Comparison of ENCODE assay signal across 8 cellular contexts in the genomic region with DNA sequence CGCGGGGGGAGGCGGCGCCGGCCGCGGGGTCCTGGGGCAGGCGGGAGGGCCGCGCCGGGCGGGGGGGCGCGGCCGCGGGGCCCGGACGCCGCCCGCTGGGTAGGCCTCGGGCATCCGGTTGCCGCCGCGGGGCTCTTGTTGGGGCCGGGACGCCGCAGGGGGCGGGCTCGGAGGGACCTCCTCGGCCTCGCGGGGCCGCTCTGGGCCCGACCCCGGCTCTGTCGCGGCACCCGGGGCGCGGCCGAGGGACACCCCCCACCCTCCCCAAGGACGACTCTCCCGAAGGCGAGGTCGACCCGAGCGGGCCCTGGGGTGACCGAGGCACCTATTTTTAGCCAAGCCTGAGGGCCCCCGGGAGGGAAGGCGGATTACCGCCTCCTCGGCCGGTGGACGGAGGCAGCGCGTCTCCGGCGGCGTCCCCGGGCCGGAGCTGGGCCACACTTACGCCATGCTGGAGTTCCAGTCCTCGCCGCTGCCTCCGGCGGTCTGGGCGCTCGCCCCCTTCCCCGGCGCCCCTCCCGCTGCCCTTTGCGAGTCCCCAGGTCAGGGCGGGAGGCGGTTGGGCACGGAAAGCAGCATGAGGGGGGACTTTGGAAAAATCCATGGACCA. TPM values are rescaled to one million over a fixed set of nuclear protein-coding genes. Genes with fewer than 3 reads are reported as not detected.
DNase-seq lines count a peak whose midpoint lies in the region; ATAC-seq and TF ChIP-seq lines count a peak whose summit lies in the region.

No MANE protein-coding gene starts in this region.

- no peak for TF ChIP-seq CTCF in DOHH2 (IDR thresholded peaks at IDR 0.05; ENCODE audit: low read depth, low read length, poor library complexity, severe bottlenecking)
- TF ChIP-seq CTCF in activated CD8-positive, alpha-beta T cell treated with anti-CD3 and anti-CD28 coated beads for 36 hours (IDR thresholded peaks at IDR 0.05): no peak

- H3F3A ChIP-seq in DOHH2 (ENCODE audit: control insufficient read depth, insufficient read depth): peaks cover 19% of the 10 kb centered on the region

- H3K9me2 ChIP-seq in DOHH2 (replicated peaks; ENCODE audit: control insufficient read depth, low read length): no peaks in the 10 kb centered on the region

- H4K20me1 ChIP-seq in DOHH2 (ENCODE audit: control insufficient read depth, insufficient read depth, low read depth, low read length): peaks cover 16% of the 10 kb centered on the region

- H3K27ac ChIP-seq in DOHH2 (ENCODE audit: low read depth, low read length): peak overlapping the region; percentile 75

- peak; percentile 45 for ATAC-seq in GM21529 (IDR thresholded peaks at IDR 0.05; ENCODE audit: unreplicated experiment)
- peak; percentile 55 for ATAC-seq in activated CD8-positive, alpha-beta T cell treated with anti-CD3 and anti-CD28 coated beads for 36 hours

- peak overlapping the region; percentile 91 for H3K4me2 ChIP-seq in DOHH2 (ENCODE audit: low read length)

- CTCF ChIA-PET in activated CD8-positive, alpha-beta T cell treated with anti-CD3 and anti-CD28 coated beads for 36 hours (lab: Charles Lee): interaction anchor here (0.9 to 1.2 kb wide), 2 partner anchors 83 to 134 kb away, joined by 4 to 5 read pairs; no protein-coding TSS in a partner anchor

- H3K9me3 Mint-ChIP-seq in activated CD8-positive, alpha-beta T cell treated with anti-CD3 and anti-CD28 coated beads for 36 hours: no peaks in the 10 kb centered on the region

- H3K4me3 Mint-ChIP-seq in activated CD8-positive, alpha-beta T cell treated with anti-CD3 and anti-CD28 coated beads for 36 hours: peak overlapping the region; percentile 79

- H3K4me1 ChIP-seq in DOHH2 (ENCODE audit: control insufficient read depth, low read length) (peaks cover 45% of the 10 kb centered on the region), endocrine pancreas (ENCODE audit: control insufficient read depth, insufficient read depth, low read length) (peaks cover 30% of the 10 kb centered on the region), mucosa of stomach (ENCODE audit: control insufficient read depth, insufficient read depth, low read length) (peaks cover 31% of the 10 kb centered on the region)

- no peaks in the 10 kb centered on the region for H3K9me3 ChIP-seq in DOHH2 (ENCODE audit: control insufficient read depth, insufficient read depth, low read length)
- H3K9me3 ChIP-seq in endocrine pancreas (ENCODE audit: control insufficient read depth, low read length): no peaks in the 10 kb centered on the region
- no peaks in the 10 kb centered on the region for H3K9me3 ChIP-seq in mucosa of stomach (ENCODE audit: control insufficient read depth, low read length)

- H3K27me3 Mint-ChIP-seq in activated CD8-positive, alpha-beta T cell treated with anti-CD3 and anti-CD28 coated beads for 36 hours: no peaks in the 10 kb centered on the region

- peak overlapping the region; percentile 66 for H3K27ac Mint-ChIP-seq in activated CD8-positive, alpha-beta T cell treated with anti-CD3 and anti-CD28 coated beads for 36 hours

- peak overlapping the region; percentile 66 for H3K9ac ChIP-seq in endocrine pancreas (ENCODE audit: control insufficient read depth, insufficient read depth, low read length)
- H3K9ac ChIP-seq in mucosa of stomach (ENCODE audit: low read length): peak overlapping the region; percentile 86

- H3K27me3 ChIP-seq in DOHH2 (ENCODE audit: control insufficient read depth, low read length) (no peaks in the 10 kb centered on the region), endocrine pancreas (ENCODE audit: control insufficient read depth, insufficient read depth, low read length) (no peaks in the 10 kb centered on the region), mucosa of stomach (ENCODE audit: control insufficient read depth, insufficient read depth, low read length) (peaks cover 7% of the 10 kb centered on the region)

- H3K4me3 ChIP-seq in DOHH2 (ENCODE audit: low read length): peak overlapping the region; percentile 97
- H3K4me3 ChIP-seq in endocrine pancreas (ENCODE audit: control insufficient read depth, insufficient read depth, low read length): peak overlapping the region; percentile 77
- H3K4me3 ChIP-seq in mucosa of stomach (ENCODE audit: low read length): peak overlapping the region; percentile 89

- H3K4me1 Mint-ChIP-seq in activated CD8-positive, alpha-beta T cell treated with anti-CD3 and anti-CD28 coated beads for 36 hours (ENCODE audit: low read depth): peaks cover 26% of the 10 kb centered on the region

- in situ Hi-C loops in KBM-7 (cut with MboI; ENCODE audit: low pct_unique_long_range_greater_than_20kb, low sequenced_read_pairs): no loop called here

- peaks cover 3% of the 10 kb centered on the region for H3K36me3 Mint-ChIP-seq in activated CD8-positive, alpha-beta T cell treated with anti-CD3 and anti-CD28 coated beads for 36 hours (ENCODE audit: low read depth)

- peaks cover 63% of the 10 kb centered on the region for H3K79me2 ChIP-seq in DOHH2 (ENCODE audit: control insufficient read depth, low read length)

- intact Hi-C loops in activated CD8-positive, alpha-beta T cell treated with anti-CD3 and anti-CD28 coated beads for 36 hours (cut with micrococcal nuclease): loop anchor here (10.0 kb wide), 1 partner anchor 306 kb away; a partner anchor contains a TSS

- DNase-seq in KBM-7 (peak; percentile 51), HuH-7.5 (ENCODE audit: low spot score) (no peak)
- peak; percentile 65 for DNase-seq in activated CD8-positive, alpha-beta T cell treated with anti-CD3 and anti-CD28 coated beads for 36 hours
- DNase-seq in stimulated activated CD8-positive, alpha-beta memory T cell treated with anti-CD3 and anti-CD28 coated beads, Interleukin-7, amount 100 ng/mL, for 24 hours (ENCODE audit: low read depth): peak; percentile 19

- POLR2A ChIA-PET in activated CD8-positive, alpha-beta T cell treated with anti-CD3 and anti-CD28 coated beads for 36 hours (lab: Charles Lee): interaction anchor here (1.1 to 1.5 kb wide), 2 partner anchors 14 to 20 kb away, joined by 3 to 5 read pairs; no protein-coding TSS in a partner anchor

- H3K36me3 ChIP-seq in DOHH2 (ENCODE audit: control insufficient read depth, low read length) (peaks cover 23% of the 10 kb centered on the region), endocrine pancreas (ENCODE audit: control insufficient read depth, insufficient read depth, low read length) (no peaks in the 10 kb centered on the region), mucosa of stomach (ENCODE audit: control insufficient read depth, insufficient read depth, low read length) (no peaks in the 10 kb centered on the region)

RNA-seq across cellular contexts. Expression of a gene that starts 0.5 kb away (rescaled TPM):
- total RNA-seq in activated CD8-positive, alpha-beta T cell treated with anti-CD3 and anti-CD28 coated beads for 36 hours: 100 to 1,000 TPM; 107 to 113 TPM
